In genomic region chr18:24270358-24270936, GRCh38 we compare ENCODE assay signal across 10 cellular contexts.
DNase-seq lines count a peak whose midpoint lies in the region; ATAC-seq and TF ChIP-seq lines count a peak whose summit lies in the region.
"Had no signal": no experiment of that assay in that cellular context is flagged by ENCODE, and none has a peak within 500 bp of the region (broad histone marks: within the 10 kb centered on the region; RNA-seq: fewer than 3 reads in every experiment).

No MANE protein-coding gene starts in this region.

- no peak overlapping the region for H2AFZ ChIP-seq in H9 (ENCODE audit: low read length)

- H3K4me1 ChIP-seq in H9 (ENCODE audit: insufficient read depth, low read length) (peaks cover 14% of the 10 kb centered on the region; the same call in 1 of the 2 replicates), body of pancreas (peaks cover 11% of the 10 kb centered on the region), iPS-18a (ENCODE audit: control insufficient read depth, low read depth, low read length) (peaks cover 27% of the 10 kb centered on the region)

- no peaks in the 10 kb centered on the region for H3K9me3 Mint-ChIP-seq in H9
- H3K9me3 Mint-ChIP-seq: activated naive CD8-positive, alpha-beta T cell treated with anti-CD3 and anti-CD28 coated beads, Interleukin-2, amount 10 ng/mL, durations not matched to agents 7 days and 5 days; T-helper 1 cell treated with Interleukin-12 subunit alpha and Interleukin-12 subunit beta and Interleukin-4 antibody, amounts not matched to agents 30 μg/mL and 1 μg/mL, for 36 hours had no signal

- no peak for DNase-seq in H9
- DNase-seq in body of pancreas: no peak
- no peak for DNase-seq in skeletal muscle cell (ENCODE audit: low read depth)
- DNase-seq in C1 segment of cervical spinal cord (lab: John Stamatoyannopoulos, UW): no peak
- no peak for DNase-seq in COR-L47 (lab: John Stamatoyannopoulos, UW)
- DNase-seq in EL: no peak
- DNase-seq in G401 (ENCODE audit: low spot score): no peak
- DNase-seq: activated naive CD8-positive, alpha-beta T cell treated with anti-CD3 and anti-CD28 coated beads, Interleukin-2, amount 10 ng/mL, durations not matched to agents 7 days and 5 days had no signal

- H3K4me2 ChIP-seq in H9 (ENCODE audit: insufficient read depth, insufficient read length, low read length): peak overlapping the region; percentile 92

- no peak overlapping the region for H4K91ac ChIP-seq in H9 (ENCODE audit: insufficient read length, low read depth, low read length)

- H3K79me2 ChIP-seq in H9 (ENCODE audit: insufficient read depth, low read length): no peaks in the 10 kb centered on the region

- H3K36me3 ChIP-seq in body of pancreas (replicated peaks in 1 of 2; ENCODE audit: insufficient read depth in 1 of 2, low read depth in 2 of 2) (no peaks in the 10 kb centered on the region), iPS-18a (ENCODE audit: control insufficient read depth, low read depth, low read length) (no peaks in the 10 kb centered on the region)

- ATAC-seq in body of pancreas: no peak

- H3T11ph ChIP-seq in H9 (ENCODE audit: low read length): no peak overlapping the region

- peak overlapping the region in 2 of 3 experiments; percentile 2 to 80; a peak in 3 of 7 replicates for H3K27ac Mint-ChIP-seq in H9
- H3K27ac Mint-ChIP-seq: activated naive CD8-positive, alpha-beta T cell treated with anti-CD3 and anti-CD28 coated beads, Interleukin-2, amount 10 ng/mL, durations not matched to agents 7 days and 5 days; T-helper 1 cell treated with Interleukin-12 subunit alpha and Interleukin-12 subunit beta and Interleukin-4 antibody, amounts not matched to agents 30 μg/mL and 1 μg/mL, for 36 hours had no signal

- no CpG with 5 or more reads among the region's 4 CpGs for WGBS in H9 (ENCODE audit: extremely low coverage, insufficient read length, low lambda C conversion rate)
- WGBS in body of pancreas, 2 donors: 10 to 24% methylated on average over 4 of the region's 4 CpGs

- H3K9ac ChIP-seq in H9 (ENCODE audit: extremely low read depth, insufficient read length, low read length): peak overlapping the region; percentile 74
- peak overlapping the region; percentile 78 for H3K9ac ChIP-seq in iPS-18a (ENCODE audit: low read length)

- peaks cover 12% of the 10 kb centered on the region for H3K23me2 ChIP-seq in H9 (ENCODE audit: insufficient read length, low read depth, low read length, poor library complexity, severe bottlenecking)

- peak overlapping the region; percentile 88 to 89 for H3K4me3 Mint-ChIP-seq in H9
- H3K4me3 Mint-ChIP-seq: activated naive CD8-positive, alpha-beta T cell treated with anti-CD3 and anti-CD28 coated beads, Interleukin-2, amount 10 ng/mL, durations not matched to agents 7 days and 5 days; T-helper 1 cell treated with Interleukin-12 subunit alpha and Interleukin-12 subunit beta and Interleukin-4 antibody, amounts not matched to agents 30 μg/mL and 1 μg/mL, for 36 hours had no signal

- H3K27ac ChIP-seq in H9 (ENCODE audit: insufficient read length, low read depth, low read length) (no peak overlapping the region), body of pancreas (peak overlapping the region in 3 of 4 donors; percentile 81 to 91 (median 82)), iPS-18a (ENCODE audit: low read length) (no peak overlapping the region)

- H3K27me3 Mint-ChIP-seq in H9 (ENCODE audit: low read depth): no peaks in the 10 kb centered on the region

- no peak overlapping the region for H3K18ac ChIP-seq in H9 (ENCODE audit: insufficient read length, low read depth, low read length)

- in situ Hi-C loops in G401 (cut with HindIII; ENCODE audit: low sequenced_read_pairs): no loop called here

- no peak for TF ChIP-seq CTCF in H9 (conservative IDR thresholded peaks at IDR 0.05)
- no peak for TF ChIP-seq CTCF in body of pancreas (IDR thresholded peaks at IDR 0.05)

- H2BK15ac ChIP-seq in H9 (ENCODE audit: low read depth, low read length): no peak overlapping the region

- peaks cover 37 to 41% of the 10 kb centered on the region in 2 experiments for H3K4me1 Mint-ChIP-seq in H9

- H2AK5ac ChIP-seq in H9 (ENCODE audit: insufficient read length, low read length): no peak overlapping the region

- H4K8ac ChIP-seq in H9 (replicated peaks; ENCODE audit: insufficient read length, low read depth, low read length): no peak overlapping the region

- no peak overlapping the region for H3K56ac ChIP-seq in H9 (ENCODE audit: insufficient read length, low read depth, low read length)

- H2BK5ac ChIP-seq in H9 (ENCODE audit: insufficient read length, low read length): no peak overlapping the region

- H3K27me3 ChIP-seq in H9 (ENCODE audit: insufficient read depth, low read length): no peaks in the 10 kb centered on the region
- H3K27me3 ChIP-seq in body of pancreas: no peaks in the 10 kb centered on the region
- H3K27me3 ChIP-seq in iPS-18a (ENCODE audit: control insufficient read depth, insufficient read depth, low read length): no peaks in the 10 kb centered on the region

- TF ChIP-seq POLR2A in body of pancreas (IDR thresholded peaks at IDR 0.05): no peak

- no peak overlapping the region for H3K23ac ChIP-seq in H9 (ENCODE audit: insufficient read length, low read depth, low read length)

- H4K20me1 ChIP-seq in H9 (ENCODE audit: control insufficient read depth, insufficient read depth, insufficient read length): peaks cover 2% of the 10 kb centered on the region

- H4K5ac ChIP-seq in H9 (ENCODE audit: insufficient read length, low read depth, low read length): no peak overlapping the region

- H2BK120ac ChIP-seq in H9 (ENCODE audit: low read depth, low read length, poor library complexity, severe bottlenecking): no peak overlapping the region

- no peak overlapping the region for H2BK12ac ChIP-seq in H9 (ENCODE audit: insufficient read length, low read depth, low read length)

- H3K4me3 ChIP-seq in body of pancreas (peak overlapping the region in 1 of 2 donors; percentile 58), iPS-18a (ENCODE audit: low read length) (peak overlapping the region; percentile 85), skeletal muscle cell (ENCODE audit: low read depth, low read length) (peak overlapping the region; percentile 77)

- H2BK20ac ChIP-seq in H9 (ENCODE audit: low read depth, low read length, poor library complexity, severe bottlenecking): no peak overlapping the region

- no peaks in the 10 kb centered on the region for H3K79me1 ChIP-seq in H9 (ENCODE audit: insufficient read depth, low read depth, low read length, poor library complexity, severe bottlenecking)

- H3K4ac ChIP-seq in H9 (ENCODE audit: low read depth, low read length): no peak overlapping the region

- peaks cover 0 to 8% (median 3%) of the 10 kb centered on the region in 3 experiments; a peak in 2 of 7 replicates for H3K36me3 Mint-ChIP-seq in H9 (ENCODE audit: insufficient read depth in 1 of 3, low read depth in 3 of 3)
- H3K36me3 Mint-ChIP-seq: activated naive CD8-positive, alpha-beta T cell treated with anti-CD3 and anti-CD28 coated beads, Interleukin-2, amount 10 ng/mL, durations not matched to agents 7 days and 5 days had no signal

- H3K9me3 ChIP-seq in H9 (ENCODE audit: control insufficient read depth, low read depth, low read length): no peaks in the 10 kb centered on the region
- H3K9me3 ChIP-seq in body of pancreas: no peaks in the 10 kb centered on the region
- no peaks in the 10 kb centered on the region for H3K9me3 ChIP-seq in iPS-18a (ENCODE audit: control insufficient read depth, low read depth, low read length)

- no peak overlapping the region for H3K14ac ChIP-seq in H9 (ENCODE audit: insufficient read depth, low read length)

- intact Hi-C loops in body of pancreas (cut with DNase I): loop anchor here (10.0 kb wide), 1 partner anchor 86 kb away; no protein-coding TSS in a partner anchor

Comparison
In these comparisons a context has a peak if more than half of its experiments do, and no peak if none do; other contexts are left out.
1. H3K27ac ChIP-seq: peak in body of pancreas (3 of 4); none in H9 (single experiment) and iPS-18a (single experiment).